Comparison of ENCODE assay signal across 12 cellular contexts in the genomic region with DNA sequence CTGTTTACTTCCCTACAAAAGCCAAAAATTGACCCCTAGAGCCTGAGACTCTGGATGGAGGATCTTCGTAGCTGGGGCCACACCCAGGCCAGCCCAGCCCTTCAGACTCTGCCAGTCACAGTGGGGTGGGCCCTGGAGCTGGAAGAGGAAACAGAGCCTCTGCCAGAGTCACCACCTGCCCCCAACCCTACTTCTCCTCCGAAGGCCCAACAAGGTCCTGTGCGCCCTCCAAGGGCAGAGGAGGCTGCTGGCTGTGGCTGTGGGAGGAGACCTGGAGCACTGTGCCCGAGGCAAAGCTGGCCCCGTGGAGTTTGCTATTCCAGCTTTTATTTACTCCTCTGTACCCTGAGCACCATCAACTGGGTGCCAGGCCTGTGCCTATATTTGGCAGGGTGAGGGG. TPM values are rescaled to one million over a fixed set of nuclear protein-coding genes. Genes with fewer than 3 reads are reported as not detected.
DNase-seq lines count a peak whose midpoint lies in the region; ATAC-seq and TF ChIP-seq lines count a peak whose summit lies in the region.
"Had no signal": no experiment of that assay in that cellular context is flagged by ENCODE, and none has a peak within 500 bp of the region (broad histone marks: within the 10 kb centered on the region; RNA-seq: fewer than 3 reads in every experiment).

No MANE protein-coding gene starts in this region.

- peaks cover 94% of the 10 kb centered on the region for H3K4me1 ChIP-seq in DND-41 (ENCODE audit: insufficient read depth, low read length)
- no peaks in the 10 kb centered on the region for H3K4me1 ChIP-seq in neuronal stem cell (ENCODE audit: control insufficient read depth in 2 of 2, insufficient read depth in 1 of 2, low read depth in 1 of 2, low read length in 2 of 2)

- peak overlapping the region; percentile 93 for H2AK5ac ChIP-seq in neuronal stem cell (ENCODE audit: low read depth, low read length)

- H2BK5ac ChIP-seq in neuronal stem cell (ENCODE audit: low read length): no peak overlapping the region

- H3K9ac ChIP-seq in DND-41 (ENCODE audit: low read depth, low read length): peak overlapping the region; percentile 53
- no peak overlapping the region for H3K9ac ChIP-seq in neuronal stem cell (ENCODE audit: low read depth, low read length, poor library complexity)

- no peak overlapping the region for H4K8ac ChIP-seq in neuronal stem cell (ENCODE audit: low read depth, low read length)

- ATAC-seq in DND-41 (ENCODE audit: insufficient read depth, low read depth) (peak; percentile 51), HG02798 (IDR thresholded peaks at IDR 0.05; ENCODE audit: poor library complexity, unreplicated experiment) (no peak)
- ATAC-seq in central memory CD8-positive, alpha-beta T cell (replicated peaks; ENCODE audit: extremely low read depth, poor library complexity, severe bottlenecking): no peak

- H4K91ac ChIP-seq in neuronal stem cell (ENCODE audit: low read depth, low read length, poor library complexity): no peak overlapping the region

- H3K23ac ChIP-seq in neuronal stem cell (ENCODE audit: low read depth, low read length, poor library complexity): peak overlapping the region; percentile 67

- H3K27ac ChIP-seq in DND-41 (ENCODE audit: low read length) (peak overlapping the region; percentile 94), neuronal stem cell (replicated peaks; ENCODE audit: low read length) (no peak overlapping the region)

- H3K36me3 Mint-ChIP-seq in central memory CD8-positive, alpha-beta T cell (ENCODE audit: insufficient read depth): peaks cover 4% of the 10 kb centered on the region
- H3K36me3 Mint-ChIP-seq in glutamatergic neuron (ENCODE audit: unreplicated experiment): no peaks in the 10 kb centered on the region

- WGBS in neuronal stem cell (ENCODE audit: extremely low coverage in 2 of 2, insufficient read length in 2 of 2, insufficient replicate concordance in 1 of 2), 2 donors: no CpG with 5 or more reads among the region's 5 CpGs

- H3K36me3 ChIP-seq in DND-41 (ENCODE audit: insufficient read depth, low read length) (no peaks in the 10 kb centered on the region), neuronal stem cell (replicated peaks in 1 of 2; ENCODE audit: control insufficient read depth in 2 of 2, insufficient read depth in 2 of 2, low read length in 2 of 2) (no peaks in the 10 kb centered on the region)

- H3K9me3 ChIP-seq in DND-41 (ENCODE audit: insufficient read depth, low read length, severe bottlenecking): no peaks in the 10 kb centered on the region
- no peaks in the 10 kb centered on the region for H3K9me3 ChIP-seq in neuronal stem cell (replicated peaks in 1 of 2; ENCODE audit: control insufficient read depth in 2 of 2, insufficient read depth in 1 of 2, low read depth in 1 of 2, low read length in 2 of 2)

- peak overlapping the region; percentile 84 for H3K27ac Mint-ChIP-seq in central memory CD8-positive, alpha-beta T cell (ENCODE audit: low read depth)
- H3K27ac Mint-ChIP-seq in glutamatergic neuron (ENCODE audit: unreplicated experiment): no peak overlapping the region

- H3K4me3 Mint-ChIP-seq in central memory CD8-positive, alpha-beta T cell: peak overlapping the region; percentile 31
- no peak overlapping the region for H3K4me3 Mint-ChIP-seq in glutamatergic neuron (ENCODE audit: unreplicated experiment)

- no peak overlapping the region for H2BK12ac ChIP-seq in neuronal stem cell (ENCODE audit: low read length)

- H3K4ac ChIP-seq in neuronal stem cell (ENCODE audit: low read length): no peak overlapping the region

- peaks cover 57% of the 10 kb centered on the region for H3K79me2 ChIP-seq in DND-41 (ENCODE audit: insufficient read depth, low read length)

- H3K4me1 Mint-ChIP-seq in central memory CD8-positive, alpha-beta T cell: peaks cover 43% of the 10 kb centered on the region
- H3K4me1 Mint-ChIP-seq in glutamatergic neuron (ENCODE audit: low read depth, unreplicated experiment): peaks cover 6% of the 10 kb centered on the region

- H3K4me2 ChIP-seq in DND-41 (ENCODE audit: insufficient read depth, low read length): peak overlapping the region; percentile 31
- no peak overlapping the region for H3K4me2 ChIP-seq in neuronal stem cell (ENCODE audit: insufficient read depth, low read length, poor library complexity, severe bottlenecking)

- H3K14ac ChIP-seq in neuronal stem cell (ENCODE audit: low read length): peak overlapping the region; percentile 27

- H3K27me3 Mint-ChIP-seq in central memory CD8-positive, alpha-beta T cell: no peaks in the 10 kb centered on the region
- peaks cover 3% of the 10 kb centered on the region for H3K27me3 Mint-ChIP-seq in glutamatergic neuron (ENCODE audit: unreplicated experiment)

- no peak overlapping the region for H2BK15ac ChIP-seq in neuronal stem cell (ENCODE audit: low read length)

- H3K9me3 Mint-ChIP-seq in central memory CD8-positive, alpha-beta T cell: no peaks in the 10 kb centered on the region
- peaks cover 3% of the 10 kb centered on the region for H3K9me3 Mint-ChIP-seq in glutamatergic neuron (ENCODE audit: unreplicated experiment)

- TF ChIP-seq CTCF in DND-41 (IDR thresholded peaks at IDR 0.05; ENCODE audit: borderline replicate concordance, extremely low read depth, low read length, poor library complexity, severe bottlenecking) (peak; percentile 16), glutamatergic neuron (IDR thresholded peaks at IDR 0.05; ENCODE audit: partially characterized antibody, unreplicated experiment) (no peak)

- H2AFZ ChIP-seq in DND-41 (ENCODE audit: low read depth, low read length) (no peak overlapping the region), neuronal stem cell (ENCODE audit: low read length) (no peak overlapping the region)

- peak; percentile 83 for DNase-seq in DND-41
- peak; percentile 68 to 72 for DNase-seq in NOMO-1 (lab: John Stamatoyannopoulos, UW; ENCODE audit: unreplicated experiment in 2 of 2)
- no peak for DNase-seq in central memory CD8-positive, alpha-beta T cell (ENCODE audit: low spot score in 2 of 2)
- DNase-seq in neuronal stem cell (ENCODE audit: low spot score): no peak
- no peak for DNase-seq in NCI-H510A treated with DMSO at 0.1 percent for 48 hours (lab: John Stamatoyannopoulos, UW)
- no peak for DNase-seq in glutamatergic neuron
- no peak for DNase-seq in amniotic stem cell (lab: John Stamatoyannopoulos, UW)
- DNase-seq: DMS79 treated with DMSO at 0.1 percent for 48 hours, hippocampal formation, NCI-H1694, occipital lobe had no signal

- peak overlapping the region in 1 of 2 experiments; percentile 3; a peak in 1 of 4 replicates for H3K4me3 ChIP-seq in DND-41 (ENCODE audit: low read depth in 1 of 2, low read length in 2 of 2)
- H3K4me3 ChIP-seq in neuronal stem cell (ENCODE audit: low read length in 2 of 2): peak overlapping the region in 1 of 2 donors; percentile 16

- no peaks in the 10 kb centered on the region for H4K20me1 ChIP-seq in DND-41 (ENCODE audit: insufficient read depth, low read length)

- H3K79me1 ChIP-seq in neuronal stem cell (ENCODE audit: low read depth, low read length): peaks cover 2% of the 10 kb centered on the region

- no peak overlapping the region for H3K18ac ChIP-seq in neuronal stem cell (ENCODE audit: low read length)

- H2BK120ac ChIP-seq in neuronal stem cell (ENCODE audit: low read depth, low read length): no peak overlapping the region

- H3K27me3 ChIP-seq in DND-41 (ENCODE audit: insufficient read depth, low read length, poor library complexity) (no peaks in the 10 kb centered on the region), neuronal stem cell (ENCODE audit: control insufficient read depth in 3 of 3, insufficient read depth in 3 of 3, low read depth in 1 of 3, low read length in 3 of 3) (peaks cover 0 to 7% (median 1%) of the 10 kb centered on the region in 3 experiments)

RNA-seq across cellular contexts. Expression of a gene that starts 19.0 kb away (rescaled TPM):
- polyA plus RNA-seq in neuronal stem cell (2013, experiment 1 of 2): 2.1 TPM
- 2.1 TPM for polyA plus RNA-seq in neuronal stem cell (2013, experiment 2 of 2)
- 6.0 TPM for total RNA-seq in glutamatergic neuron (ENCODE audit: unreplicated experiment)

RNA-seq across cellular contexts. Expression of a gene that starts 23.2 kb away (rescaled TPM):
- polyA plus RNA-seq in neuronal stem cell (2013, experiment 1 of 2): 15.5 TPM
- 15.1 TPM for polyA plus RNA-seq in neuronal stem cell (2013, experiment 2 of 2)
- total RNA-seq in glutamatergic neuron (ENCODE audit: unreplicated experiment): 21.1 TPM

RNA-seq across cellular contexts. Expression of a gene that starts 24.4 kb away (rescaled TPM):
- polyA plus RNA-seq in neuronal stem cell (2013, experiment 1 of 2): 90.3 TPM
- 89.0 TPM for polyA plus RNA-seq in neuronal stem cell (2013, experiment 2 of 2)
- 10.7 TPM for total RNA-seq in glutamatergic neuron (ENCODE audit: unreplicated experiment)

RNA-seq across cellular contexts. Expression of a gene that starts 25.0 kb away (rescaled TPM):
- 9.9 TPM for polyA plus RNA-seq in neuronal stem cell (2013, experiment 1 of 2)
- polyA plus RNA-seq in neuronal stem cell (2013, experiment 2 of 2): 9.3 TPM
- total RNA-seq in glutamatergic neuron (ENCODE audit: unreplicated experiment): 13.0 TPM

Comparison
In these comparisons a context has a peak if more than half of its experiments do, and no peak if none do; other contexts are left out.
1. DNase-seq: peak in DND-41 (single experiment) and NOMO-1 (2 of 2); none in central memory CD8-positive, alpha-beta T cell (0 of 2), neuronal stem cell (single experiment), NCI-H510A treated with DMSO at 0.1 percent for 48 hours (single experiment), glutamatergic neuron (single experiment) and amniotic stem cell (single experiment).